25 cellular contexts compared by ENCODE assay signal in the genomic region with DNA sequence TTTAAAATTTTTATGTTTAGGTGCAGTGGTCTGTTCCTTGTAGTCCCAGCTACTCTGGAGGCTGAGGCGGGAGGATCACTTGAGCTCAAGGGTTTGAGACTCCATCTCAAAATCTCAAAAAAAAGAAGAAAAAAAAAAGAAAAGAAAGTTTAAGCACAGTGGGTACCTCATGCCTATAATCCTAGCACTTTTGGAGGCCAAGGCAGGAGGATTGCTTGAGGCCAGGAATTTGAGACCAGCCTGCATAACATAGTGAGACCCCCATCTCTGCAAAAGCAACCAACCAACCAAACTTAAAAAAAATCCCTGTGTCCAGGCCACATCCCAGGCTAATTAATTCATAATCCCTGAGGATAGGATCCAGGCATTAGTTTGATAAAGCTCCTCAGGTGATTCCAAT. TPM values are rescaled to one million over a fixed set of nuclear protein-coding genes. Genes with fewer than 3 reads are reported as not detected.
DNase-seq lines count a peak whose midpoint lies in the region; ATAC-seq, FAIRE-seq and TF ChIP-seq lines count a peak whose summit lies in the region.
"Had no signal": no experiment of that assay in that cellular context is flagged by ENCODE, and none has a peak within 500 bp of the region (broad histone marks: within the 10 kb centered on the region; RNA-seq: fewer than 3 reads in every experiment).

No MANE protein-coding gene starts in this region.

- TF ChIP-seq POLR2A in HepG2 (IDR thresholded peaks at IDR 0.05; ENCODE audit: insufficient read depth in 1 of 2, low read depth in 2 of 2, low read length in 2 of 2) (no peak), right lobe of liver (IDR thresholded peaks at IDR 0.05) (no peak)

- H3K4me3 Mint-ChIP-seq in brain, result peak overlapping the region in 1 of 5 experiments; percentile 47
- peak overlapping the region; percentile 65 for H3K4me3 Mint-ChIP-seq in neural crest cell

- TF ChIP-seq EP300 in HepG2 (IDR thresholded peaks at IDR 0.05; ENCODE audit: low read depth in 2 of 2, low read length in 2 of 2) (no peak), HepG2 (CRISPR knock-in tag; IDR thresholded peaks at IDR 0.05; ENCODE audit: borderline replicate concordance) (no peak)

- CTCF ChIA-PET in HepG2 (lab: Yijun Ruan, JAX; ENCODE audit: low intra/inter-chr PET ratio, low total read pairs), result no interaction called here

- H3K4me1 Mint-ChIP-seq in brain, result peaks cover 52% of the 10 kb centered on the region
- peaks cover 61% of the 10 kb centered on the region for H3K4me1 Mint-ChIP-seq in neural crest cell

- H3K36me3 Mint-ChIP-seq in brain (peaks cover 5% of the 10 kb centered on the region), neural crest cell (ENCODE audit: low read depth) (peaks cover 8% of the 10 kb centered on the region)
- H3K36me3 Mint-ChIP-seq: CD8-positive, alpha-beta memory T cell had no signal

- no peaks in the 10 kb centered on the region for H3K79me2 ChIP-seq in HepG2 (ENCODE audit: insufficient read depth, low read length)

- ATAC-seq in HepG2 (no peak), right lobe of liver (no peak)
- ATAC-seq: Right ventricle myocardium inferior had no signal

- no peak for TF ChIP-seq RAD21 in HepG2 (CRISPR knock-in tag; IDR thresholded peaks at IDR 0.05)

- FAIRE-seq in HepG2 (lab: Jason Lieb, UNC), result peak; percentile 8
- FAIRE-seq: GM18507, RCC 7860 had no signal

- no peak overlapping the region; a peak in 1 of 6 replicates for H3K4me3 ChIP-seq in HepG2 (replicated peaks in 1 of 3; ENCODE audit: insufficient read depth in 1 of 3, low read depth in 2 of 3, low read length in 3 of 3)
- H3K4me3 ChIP-seq in right lobe of liver, result no peak overlapping the region
- H3K4me3 ChIP-seq: SJSA1 had no signal

- TF ChIP-seq CTCF in HepG2 (CRISPR knock-in tag; IDR thresholded peaks at IDR 0.05) (no peak), right lobe of liver (IDR thresholded peaks at IDR 0.05) (no peak), brain (conservative IDR thresholded peaks at IDR 0.05) (no peak), neural crest cell (conservative IDR thresholded peaks at IDR 0.05) (no peak)

- DNase-seq in HepG2 (ENCODE audit: low spot score) (no peak), right lobe of liver (no peak), neural crest cell (ENCODE audit: low read depth, low spot score) (no peak), ecto neural progenitor cell (ENCODE audit: low spot score) (no peak), NCI-H2196 (lab: John Stamatoyannopoulos, UW; ENCODE audit: unreplicated experiment) (no peak), NCI-H1694 (lab: John Stamatoyannopoulos, UW) (no peak)
- DNase-seq: 8988T; AML-193; C1 segment of cervical spinal cord; CD8-positive, alpha-beta memory T cell; DMS53; GDM1; MV-4-11; NCI-H1105 treated with DMSO at 0.1 percent for 48 hours; NCI-H2081; NCI-H524 treated with DMSO at 0.1 percent for 48 hours; NCI-H82 had no signal

- in situ Hi-C loops in HepG2 (cut with HindIII; ENCODE audit: extremely low pct_ligation_motif_present, low pct_unique_long_range_greater_than_20kb), result no loop called here

- H3K27me3 ChIP-seq in HepG2 (ENCODE audit: control insufficient read depth in 1 of 2, insufficient read depth in 2 of 2, low read length in 2 of 2) (peaks cover 0 to under 1% of the 10 kb centered on the region in 2 experiments; a peak in 1 of 5 replicates), right lobe of liver (no peaks in the 10 kb centered on the region)

- H3K4me1 ChIP-seq in HepG2 (ENCODE audit: insufficient read depth, low read length), result peaks cover 46% of the 10 kb centered on the region
- no peaks in the 10 kb centered on the region for H3K4me1 ChIP-seq in right lobe of liver
- H3K4me1 ChIP-seq: SJSA1 had no signal

- H3K36me3 ChIP-seq in HepG2 (replicated peaks in 1 of 2; ENCODE audit: control insufficient read depth in 1 of 2, insufficient read depth in 2 of 2, low read length in 2 of 2) (no peaks in the 10 kb centered on the region), right lobe of liver (no peaks in the 10 kb centered on the region)
- H3K36me3 ChIP-seq: SJSA1 had no signal

- H3K27ac Mint-ChIP-seq in brain, result peak overlapping the region in 3 of 5 experiments; percentile 90 to 92 (median 90)
- H3K27ac Mint-ChIP-seq in neural crest cell (ENCODE audit: unreplicated experiment), result peak overlapping the region; percentile 64

- peak overlapping the region; percentile 57 for H3K9ac ChIP-seq in HepG2 (ENCODE audit: insufficient read depth, low read depth, low read length)
- H3K9ac ChIP-seq: KMS-11 had no signal

- POLR2A ChIA-PET in HepG2 (lab: Yijun Ruan, JAX), result interaction anchor here (1.6 to 10.8 kb wide), 3 partner anchors 17 to 74 kb away, joined by 5 to 173 read pairs (median 8); a partner anchor contains a TSS

- WGBS in HepG2 (ENCODE audit: low lambda C conversion rate), result 85% methylated on average over 1 of the region's 1 CpG
- WGBS in right lobe of liver (ENCODE audit: insufficient coverage, low coverage, low lambda C conversion rate, missing lambda C conversion rate), result 100% methylated on average over 1 of the region's 1 CpG

- H3K27me3 Mint-ChIP-seq in brain, result peaks cover 8% of the 10 kb centered on the region
- peaks cover under 1% of the 10 kb centered on the region for H3K27me3 Mint-ChIP-seq in neural crest cell (ENCODE audit: low read depth)

- peak overlapping the region; percentile 59 for H2AFZ ChIP-seq in HepG2 (ENCODE audit: low read length)

- H4K20me1 ChIP-seq in HepG2 (ENCODE audit: insufficient read depth, low read length), result no peaks in the 10 kb centered on the region

- TSS peak; percentile 72 for BruUV-seq in HepG2 (replicated peaks; lab: Mats Ljungman, UMichigan)

- H3K9me3 Mint-ChIP-seq in brain (no peaks in the 10 kb centered on the region), neural crest cell (no peaks in the 10 kb centered on the region)
- H3K9me3 Mint-ChIP-seq: CD8-positive, alpha-beta memory T cell had no signal

- H3K27ac ChIP-seq in HepG2 (ENCODE audit: extremely low read length, insufficient read depth, low read length), result peak overlapping the region; percentile 85
- no peak overlapping the region for H3K27ac ChIP-seq in right lobe of liver
- H3K27ac ChIP-seq: KMS-11, SJSA1 had no signal

- peak overlapping the region; percentile 68; the same call in 1 of the 2 replicates for H3K4me2 ChIP-seq in HepG2 (ENCODE audit: low read depth, low read length)
- H3K4me2 ChIP-seq: KMS-11 had no signal

- peaks cover 5% of the 10 kb centered on the region for H3K9me3 ChIP-seq in HepG2 (ENCODE audit: low read length)
- H3K9me3 ChIP-seq in right lobe of liver, result no peaks in the 10 kb centered on the region
- H3K9me3 ChIP-seq: SJSA1 had no signal

- intact Hi-C loops in HepG2 (cut with micrococcal nuclease; ENCODE audit: unreplicated experiment) (no loop called here), right lobe of liver (cut with DNase I) (no loop called here)

RNA-seq across cellular contexts. Expression of a gene that starts 3.4 kb away (rescaled TPM):
- total RNA-seq in HepG2 (2016; rRNA removed; fragmentation: Illumina TruSeq; extraction: Trizol), result 4.9 and 7.6 TPM in 2 replicates
- total RNA-seq in HepG2 (2016; cell fraction: cytosol; rRNA removed; fragmentation: Illumina TruSeq; extraction: Trizol; ENCODE audit: low read depth), result 1.0 and 1.1 TPM in 2 replicates
- total RNA-seq in HepG2 (2016; cell fraction: insoluble cytoplasmic fraction; rRNA removed; fragmentation: Illumina TruSeq; extraction: Trizol), result 4.5 and 6.5 TPM in 2 replicates
- total RNA-seq in HepG2 (2016; cell fraction: membrane; rRNA removed; fragmentation: Illumina TruSeq; extraction: Trizol), result 3.2 and 4.1 TPM in 2 replicates
- total RNA-seq in HepG2 (2016; cell fraction: nucleus; rRNA removed; fragmentation: Illumina TruSeq; extraction: Trizol), result 3.2 and 4.3 TPM in 2 replicates
- polyA plus RNA-seq in HepG2 (2011; rRNA removed), result 5.8 and 7.0 TPM in 2 replicates
- 4.8 and 5.4 TPM in 2 replicates for polyA plus RNA-seq in HepG2 (2011; cell fraction: cytosol; rRNA removed)
- polyA plus RNA-seq in HepG2 (2011; cell fraction: nucleus; rRNA removed), result 6.6 and 7.3 TPM in 2 replicates
- 8.7 and 11.0 TPM in 2 replicates for polyA plus RNA-seq in HepG2 (2012)
- 0.61 and 0.67 TPM in 2 replicates for polyA plus RNA-seq in HepG2 (2016; cell fraction: cytosol; fragmentation: Illumina TruSeq; extraction: Trizol; ENCODE audit: low read depth)
- polyA plus RNA-seq in HepG2 (2016; cell fraction: insoluble cytoplasmic fraction; fragmentation: Illumina TruSeq; extraction: Trizol; ENCODE audit: low read depth), result 7.2 and 8.1 TPM in 2 replicates
- 1.6 and 2.1 TPM in 2 replicates for polyA plus RNA-seq in HepG2 (2016; cell fraction: membrane; fragmentation: Illumina TruSeq; extraction: Trizol; ENCODE audit: low read depth)
- 7.0 and 7.2 TPM in 2 replicates for polyA plus RNA-seq in HepG2 (2016; cell fraction: nucleus; fragmentation: Illumina TruSeq; extraction: Trizol; ENCODE audit: insufficient read depth, low read depth)
- polyA minus RNA-seq in HepG2 (2011; rRNA and poly(A)+ RNA removed; ENCODE audit: low replicate concordance), result 0.09 and 14.3 TPM in 2 replicates
- 8.9 and 9.7 TPM in 2 replicates for polyA minus RNA-seq in HepG2 (2011; cell fraction: cytosol; rRNA and poly(A)+ RNA removed)
- 4.1 and 5.1 TPM in 2 replicates for polyA minus RNA-seq in HepG2 (2011; cell fraction: nucleus; rRNA and poly(A)+ RNA removed)
- total RNA-seq in right lobe of liver, result 1 to 10 TPM in 2 of 6 experiments, under 1 TPM in 4; 0.40 to 2.9 (median 0.69) TPM
- polyA plus RNA-seq in brain (ENCODE audit: insufficient read depth, low read depth, low replicate concordance), result 77.2 TPM
- total RNA-seq in neural crest cell, result 160 and 164 TPM in 2 replicates

RNA-seq across cellular contexts. Expression of a gene that starts 18.4 kb away (rescaled TPM):
- total RNA-seq in HepG2 (2016; rRNA removed; fragmentation: Illumina TruSeq; extraction: Trizol) (114 and 123 TPM in 2 replicates), right lobe of liver (10 to 100 TPM; 14.7 to 26.7 (median 18.4) TPM), neural crest cell (90.7 and 96.6 TPM in 2 replicates)
- total RNA-seq in HepG2 (2016; cell fraction: cytosol; rRNA removed; fragmentation: Illumina TruSeq; extraction: Trizol; ENCODE audit: low read depth), result 109 and 111 TPM in 2 replicates
- 119 and 121 TPM in 2 replicates for total RNA-seq in HepG2 (2016; cell fraction: insoluble cytoplasmic fraction; rRNA removed; fragmentation: Illumina TruSeq; extraction: Trizol)
- 45.3 and 46.0 TPM in 2 replicates for total RNA-seq in HepG2 (2016; cell fraction: membrane; rRNA removed; fragmentation: Illumina TruSeq; extraction: Trizol)
- 120 and 143 TPM in 2 replicates for total RNA-seq in HepG2 (2016; cell fraction: nucleus; rRNA removed; fragmentation: Illumina TruSeq; extraction: Trizol)
- polyA plus RNA-seq in HepG2 (2011; rRNA removed) (122 and 130 TPM in 2 replicates), brain (ENCODE audit: insufficient read depth, low read depth, low replicate concordance) (33.2 TPM)
- polyA plus RNA-seq in HepG2 (2011; cell fraction: cytosol; rRNA removed), result 70.9 and 77.1 TPM in 2 replicates
- polyA plus RNA-seq in HepG2 (2011; cell fraction: nucleus; rRNA removed), result 511 and 514 TPM in 2 replicates
- 67.0 and 70.4 TPM in 2 replicates for polyA plus RNA-seq in HepG2 (2012)
- polyA plus RNA-seq in HepG2 (2016; cell fraction: cytosol; fragmentation: Illumina TruSeq; extraction: Trizol; ENCODE audit: low read depth), result 5.2 and 6.3 TPM in 2 replicates
- polyA plus RNA-seq in HepG2 (2016; cell fraction: insoluble cytoplasmic fraction; fragmentation: Illumina TruSeq; extraction: Trizol; ENCODE audit: low read depth), result 81.5 and 81.9 TPM in 2 replicates
- 7.3 and 9.4 TPM in 2 replicates for polyA plus RNA-seq in HepG2 (2016; cell fraction: membrane; fragmentation: Illumina TruSeq; extraction: Trizol; ENCODE audit: low read depth)
- polyA plus RNA-seq in HepG2 (2016; cell fraction: nucleus; fragmentation: Illumina TruSeq; extraction: Trizol; ENCODE audit: insufficient read depth, low read depth), result 219 and 229 TPM in 2 replicates
- polyA minus RNA-seq in HepG2 (2011; rRNA and poly(A)+ RNA removed; ENCODE audit: low replicate concordance), result 140 and 168 TPM in 2 replicates
- polyA minus RNA-seq in HepG2 (2011; cell fraction: cytosol; rRNA and poly(A)+ RNA removed), result 36.7 and 42.6 TPM in 2 replicates
- polyA minus RNA-seq in HepG2 (2011; cell fraction: nucleus; rRNA and poly(A)+ RNA removed), result 133 and 149 TPM in 2 replicates

RNA-seq across cellular contexts. Expression of a gene that starts 50.4 kb away (rescaled TPM):
- total RNA-seq in HepG2 (2016; rRNA removed; fragmentation: Illumina TruSeq; extraction: Trizol) (not detected in 2 replicates), right lobe of liver (not detected), neural crest cell (not detected in 2 replicates)
- total RNA-seq in HepG2 (2016; cell fraction: cytosol; rRNA removed; fragmentation: Illumina TruSeq; extraction: Trizol; ENCODE audit: low read depth), result not detected in 2 replicates
- total RNA-seq in HepG2 (2016; cell fraction: insoluble cytoplasmic fraction; rRNA removed; fragmentation: Illumina TruSeq; extraction: Trizol), result not detected in 2 replicates
- not detected in 2 replicates for total RNA-seq in HepG2 (2016; cell fraction: membrane; rRNA removed; fragmentation: Illumina TruSeq; extraction: Trizol)
- total RNA-seq in HepG2 (2016; cell fraction: nucleus; rRNA removed; fragmentation: Illumina TruSeq; extraction: Trizol), result not detected in 2 replicates
- polyA plus RNA-seq in HepG2 (2011; rRNA removed) (not detected in 2 replicates), brain (ENCODE audit: insufficient read depth, low read depth, low replicate concordance) (not detected)
- polyA plus RNA-seq in HepG2 (2011; cell fraction: cytosol; rRNA removed), result not detected in 2 replicates
- not detected in 2 replicates for polyA plus RNA-seq in HepG2 (2011; cell fraction: nucleus; rRNA removed)
- not detected in 2 replicates for polyA plus RNA-seq in HepG2 (2012)
- not detected in 2 replicates for polyA plus RNA-seq in HepG2 (2016; cell fraction: cytosol; fragmentation: Illumina TruSeq; extraction: Trizol; ENCODE audit: low read depth)
- polyA plus RNA-seq in HepG2 (2016; cell fraction: insoluble cytoplasmic fraction; fragmentation: Illumina TruSeq; extraction: Trizol; ENCODE audit: low read depth), result not detected in 2 replicates
- not detected in 2 replicates for polyA plus RNA-seq in HepG2 (2016; cell fraction: membrane; fragmentation: Illumina TruSeq; extraction: Trizol; ENCODE audit: low read depth)
- not detected in 2 replicates for polyA plus RNA-seq in HepG2 (2016; cell fraction: nucleus; fragmentation: Illumina TruSeq; extraction: Trizol; ENCODE audit: insufficient read depth, low read depth)
- polyA minus RNA-seq in HepG2 (2011; rRNA and poly(A)+ RNA removed; ENCODE audit: low replicate concordance), result not detected in 2 replicates
- not detected in 2 replicates for polyA minus RNA-seq in HepG2 (2011; cell fraction: cytosol; rRNA and poly(A)+ RNA removed)
- not detected in 2 replicates for polyA minus RNA-seq in HepG2 (2011; cell fraction: nucleus; rRNA and poly(A)+ RNA removed)
- total RNA-seq: CD8-positive, alpha-beta memory T cell; H4; Right ventricle myocardium inferior; SJSA1 had no signal
- polyA plus RNA-seq: AG04450; CD8-positive, alpha-beta memory T cell had no signal

RNA-seq across cellular contexts. Expression of a gene that starts 52.5 kb away (rescaled TPM):
- 71.8 and 124 TPM in 2 replicates for total RNA-seq in HepG2 (2016; rRNA removed; fragmentation: Illumina TruSeq; extraction: Trizol)
- 15.2 and 16.0 TPM in 2 replicates for total RNA-seq in HepG2 (2016; cell fraction: cytosol; rRNA removed; fragmentation: Illumina TruSeq; extraction: Trizol; ENCODE audit: low read depth)
- total RNA-seq in HepG2 (2016; cell fraction: insoluble cytoplasmic fraction; rRNA removed; fragmentation: Illumina TruSeq; extraction: Trizol), result 74.9 and 112 TPM in 2 replicates
- total RNA-seq in HepG2 (2016; cell fraction: membrane; rRNA removed; fragmentation: Illumina TruSeq; extraction: Trizol), result 36.1 and 44.6 TPM in 2 replicates
- 46.8 and 50.0 TPM in 2 replicates for total RNA-seq in HepG2 (2016; cell fraction: nucleus; rRNA removed; fragmentation: Illumina TruSeq; extraction: Trizol)
- polyA plus RNA-seq in HepG2 (2011; rRNA removed), result 147 and 163 TPM in 2 replicates
- polyA plus RNA-seq in HepG2 (2011; cell fraction: cytosol; rRNA removed), result 122 and 127 TPM in 2 replicates
- polyA plus RNA-seq in HepG2 (2011; cell fraction: nucleus; rRNA removed), result 72.8 and 97.3 TPM in 2 replicates
- polyA plus RNA-seq in HepG2 (2012), result 72.0 and 83.5 TPM in 2 replicates
- 20.7 and 21.8 TPM in 2 replicates for polyA plus RNA-seq in HepG2 (2016; cell fraction: cytosol; fragmentation: Illumina TruSeq; extraction: Trizol; ENCODE audit: low read depth)
- 130 and 137 TPM in 2 replicates for polyA plus RNA-seq in HepG2 (2016; cell fraction: insoluble cytoplasmic fraction; fragmentation: Illumina TruSeq; extraction: Trizol; ENCODE audit: low read depth)
- 28.2 and 33.2 TPM in 2 replicates for polyA plus RNA-seq in HepG2 (2016; cell fraction: membrane; fragmentation: Illumina TruSeq; extraction: Trizol; ENCODE audit: low read depth)
- polyA plus RNA-seq in HepG2 (2016; cell fraction: nucleus; fragmentation: Illumina TruSeq; extraction: Trizol; ENCODE audit: insufficient read depth, low read depth), result 65.1 and 77.3 TPM in 2 replicates
- polyA minus RNA-seq in HepG2 (2011; rRNA and poly(A)+ RNA removed; ENCODE audit: low replicate concordance), result 259 and 369 TPM in 2 replicates
- polyA minus RNA-seq in HepG2 (2011; cell fraction: cytosol; rRNA and poly(A)+ RNA removed), result 49.3 and 53.2 TPM in 2 replicates
- 61.0 and 67.8 TPM in 2 replicates for polyA minus RNA-seq in HepG2 (2011; cell fraction: nucleus; rRNA and poly(A)+ RNA removed)
- total RNA-seq in right lobe of liver, result 10 to 100 TPM; 19.9 to 37.0 (median 33.3) TPM
- 101 TPM for polyA plus RNA-seq in brain (ENCODE audit: insufficient read depth, low read depth, low replicate concordance)
- 59.7 and 64.3 TPM in 2 replicates for total RNA-seq in neural crest cell

RNA-seq across cellular contexts. Expression of a gene that starts 52.8 kb away (rescaled TPM):
- total RNA-seq in HepG2 (2016; rRNA removed; fragmentation: Illumina TruSeq; extraction: Trizol), result 36.0 and 46.4 TPM in 2 replicates
- total RNA-seq in HepG2 (2016; cell fraction: cytosol; rRNA removed; fragmentation: Illumina TruSeq; extraction: Trizol; ENCODE audit: low read depth), result 9.7 and 10.7 TPM in 2 replicates
- total RNA-seq in HepG2 (2016; cell fraction: insoluble cytoplasmic fraction; rRNA removed; fragmentation: Illumina TruSeq; extraction: Trizol), result 29.3 and 42.1 TPM in 2 replicates
- 26.8 and 30.2 TPM in 2 replicates for total RNA-seq in HepG2 (2016; cell fraction: membrane; rRNA removed; fragmentation: Illumina TruSeq; extraction: Trizol)
- total RNA-seq in HepG2 (2016; cell fraction: nucleus; rRNA removed; fragmentation: Illumina TruSeq; extraction: Trizol), result 35.7 and 39.8 TPM in 2 replicates
- polyA plus RNA-seq in HepG2 (2011; rRNA removed), result 55.6 and 60.6 TPM in 2 replicates
- 32.1 and 43.2 TPM in 2 replicates for polyA plus RNA-seq in HepG2 (2011; cell fraction: cytosol; rRNA removed)
- polyA plus RNA-seq in HepG2 (2011; cell fraction: nucleus; rRNA removed), result 53.5 and 58.9 TPM in 2 replicates
- polyA plus RNA-seq in HepG2 (2012), result 36.5 and 43.0 TPM in 2 replicates
- polyA plus RNA-seq in HepG2 (2016; cell fraction: cytosol; fragmentation: Illumina TruSeq; extraction: Trizol; ENCODE audit: low read depth), result 3.4 and 4.3 TPM in 2 replicates
- polyA plus RNA-seq in HepG2 (2016; cell fraction: insoluble cytoplasmic fraction; fragmentation: Illumina TruSeq; extraction: Trizol; ENCODE audit: low read depth), result 32.9 and 33.9 TPM in 2 replicates
- polyA plus RNA-seq in HepG2 (2016; cell fraction: membrane; fragmentation: Illumina TruSeq; extraction: Trizol; ENCODE audit: low read depth), result 10.6 and 11.5 TPM in 2 replicates
- 55.9 and 56.7 TPM in 2 replicates for polyA plus RNA-seq in HepG2 (2016; cell fraction: nucleus; fragmentation: Illumina TruSeq; extraction: Trizol; ENCODE audit: insufficient read depth, low read depth)
- 17.0 and 37.3 TPM in 2 replicates for polyA minus RNA-seq in HepG2 (2011; rRNA and poly(A)+ RNA removed; ENCODE audit: low replicate concordance)
- polyA minus RNA-seq in HepG2 (2011; cell fraction: cytosol; rRNA and poly(A)+ RNA removed), result 28.9 and 36.2 TPM in 2 replicates
- polyA minus RNA-seq in HepG2 (2011; cell fraction: nucleus; rRNA and poly(A)+ RNA removed), result 60.9 and 74.0 TPM in 2 replicates
- 1 to 10 TPM; 6.8 to 9.4 (median 8.0) TPM for total RNA-seq in right lobe of liver
- polyA plus RNA-seq in brain (ENCODE audit: insufficient read depth, low read depth, low replicate concordance), result 49.6 TPM
- 30.2 and 31.6 TPM in 2 replicates for total RNA-seq in neural crest cell

Comparison
In these comparisons a context has a peak if more than half of its experiments do, and no peak if none do; other contexts are left out.
1. RNA of a gene that starts 3.4 kb away (total RNA-seq): 160 to 164 TPM in neural crest cell; 1.0 to 7.6 TPM in HepG2 and 0.40 to 2.9 TPM in right lobe of liver; every median in the first group is over 10 times any median in the second.